ENCODE assay signal across 8 cellular contexts in the genomic region with DNA sequence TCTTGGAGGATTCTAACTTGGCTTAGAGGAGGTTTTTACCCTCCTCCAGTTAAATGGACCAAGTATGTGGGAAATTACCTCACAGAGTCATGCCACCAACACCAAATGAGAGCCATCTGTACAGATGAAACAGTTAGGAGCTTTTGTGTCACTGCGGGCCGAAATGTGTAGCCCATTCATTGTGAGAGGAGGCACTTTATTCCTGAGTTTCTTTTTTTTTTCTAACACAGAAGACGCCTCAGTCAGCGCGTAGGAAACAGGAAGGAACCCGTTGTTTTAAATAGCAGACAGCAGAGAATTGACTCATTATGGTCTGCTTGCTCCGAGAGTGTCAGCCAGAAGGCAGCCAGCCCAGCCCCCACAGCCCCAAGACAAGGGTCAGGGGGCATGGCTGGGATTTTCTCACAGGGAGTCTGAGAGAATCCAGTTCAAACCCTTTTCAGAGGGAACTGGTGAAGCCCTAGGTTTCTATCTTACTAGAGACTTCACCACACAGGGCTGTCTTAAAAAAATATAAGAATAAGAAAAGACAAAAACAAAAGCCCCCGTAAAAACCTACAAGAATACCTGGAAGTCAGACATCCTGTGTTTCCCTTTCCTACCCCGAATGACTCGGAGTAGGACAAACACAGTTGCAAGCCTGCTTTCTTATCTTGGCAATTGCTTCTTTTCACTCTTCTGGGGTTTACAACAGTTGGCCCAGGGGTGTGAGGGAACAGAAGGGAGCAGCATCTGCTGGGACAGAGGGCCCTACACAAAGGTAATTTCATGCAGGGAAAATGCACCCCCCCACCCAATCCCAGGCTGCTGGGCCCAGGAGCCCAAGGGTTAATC.
DNase-seq lines count a peak whose midpoint lies in the region; ATAC-seq and TF ChIP-seq lines count a peak whose summit lies in the region.

No MANE protein-coding gene starts in this region.

- H3K4me3 Mint-ChIP-seq in neural progenitor cell, result peak overlapping the region; percentile 75

- 6% methylated on average over 10 of the region's 10 CpGs for WGBS in thymus

- TF ChIP-seq CTCF in fibroblast of the aortic adventitia (IDR thresholded peaks at IDR 0.05; ENCODE audit: insufficient read depth, low read length) (no peak), neural progenitor cell (IDR thresholded peaks at IDR 0.05) (no peak)

- H3K27me3 ChIP-seq in neural progenitor cell (no peaks in the 10 kb centered on the region), thymus (ENCODE audit: control insufficient read depth, insufficient read depth) (no peaks in the 10 kb centered on the region)

- H3K4me1 ChIP-seq in neural progenitor cell, result peaks cover 28% of the 10 kb centered on the region
- peaks cover 10% of the 10 kb centered on the region for H3K4me1 ChIP-seq in thymus (ENCODE audit: control insufficient read depth, insufficient read depth, low read length)

- peak; percentile 84 for ATAC-seq in GM21515 (IDR thresholded peaks at IDR 0.05; ENCODE audit: unreplicated experiment)

- no peaks in the 10 kb centered on the region for H4K20me1 ChIP-seq in neural progenitor cell (ENCODE audit: low read depth)

- no peak overlapping the region for H3K9ac ChIP-seq in neural progenitor cell

- peaks cover 4% of the 10 kb centered on the region for H3K36me3 ChIP-seq in neural progenitor cell
- H3K36me3 ChIP-seq in thymus (ENCODE audit: control insufficient read depth, insufficient read depth), result no peaks in the 10 kb centered on the region

- H3K4me2 ChIP-seq in neural progenitor cell, result peak overlapping the region; percentile 68

- peak overlapping the region; percentile 64 for H3K27ac Mint-ChIP-seq in neural progenitor cell

- peaks cover 12% of the 10 kb centered on the region for H3K9me3 ChIP-seq in neural progenitor cell (ENCODE audit: low read depth)
- H3K9me3 ChIP-seq in thymus (ENCODE audit: control insufficient read depth), result no peaks in the 10 kb centered on the region

- H3K9me3 Mint-ChIP-seq in neural progenitor cell, result peaks cover 41% of the 10 kb centered on the region

- H3K79me2 ChIP-seq in neural progenitor cell (ENCODE audit: low read depth), result no peaks in the 10 kb centered on the region

- H3F3A ChIP-seq in neural progenitor cell (ENCODE audit: low read depth), result peaks cover 26% of the 10 kb centered on the region

- DNase-seq in ELF-1 (ENCODE audit: low read depth, low spot score) (peak; percentile 72), fibroblast of the aortic adventitia (ENCODE audit: low read depth) (peak; percentile 77), neural progenitor cell (ENCODE audit: low spot score) (peak; percentile 74), iPS-NIHi11 (ENCODE audit: low spot score) (no peak)
- peak; percentile 11 for DNase-seq in Jurkat, Clone E6-1 (ENCODE audit: low read depth, low spot score)
- peak; percentile 29 for DNase-seq in activated CD8-positive, alpha-beta memory T cell treated with anti-CD3 and anti-CD28 coated beads, Interleukin-2, amount 50 U/mL, for 4 hours

- no peak overlapping the region for H3K4me3 ChIP-seq in Jurkat, Clone E6-1 (ENCODE audit: low read length)
- H3K4me3 ChIP-seq in fibroblast of the aortic adventitia (ENCODE audit: low read depth, low read length) (no peak overlapping the region), neural progenitor cell (peak overlapping the region; percentile 4), thymus (ENCODE audit: low read length) (no peak overlapping the region)

- peak overlapping the region; percentile 87 for H3K27ac ChIP-seq in neural progenitor cell
- peak overlapping the region; percentile 25 for H3K27ac ChIP-seq in thymus (ENCODE audit: low read depth)

- H3K27me3 Mint-ChIP-seq in neural progenitor cell (ENCODE audit: insufficient read depth, low read depth), result peaks cover 13% of the 10 kb centered on the region

- H3K4me1 Mint-ChIP-seq in neural progenitor cell, result peaks cover 46% of the 10 kb centered on the region

- peak overlapping the region; percentile 2 for H2AFZ ChIP-seq in neural progenitor cell (replicated peaks)

- H3K36me3 Mint-ChIP-seq in neural progenitor cell, result peaks cover 13% of the 10 kb centered on the region
